Comparison of ENCODE assay signal across 20 cellular contexts in the genomic region with DNA sequence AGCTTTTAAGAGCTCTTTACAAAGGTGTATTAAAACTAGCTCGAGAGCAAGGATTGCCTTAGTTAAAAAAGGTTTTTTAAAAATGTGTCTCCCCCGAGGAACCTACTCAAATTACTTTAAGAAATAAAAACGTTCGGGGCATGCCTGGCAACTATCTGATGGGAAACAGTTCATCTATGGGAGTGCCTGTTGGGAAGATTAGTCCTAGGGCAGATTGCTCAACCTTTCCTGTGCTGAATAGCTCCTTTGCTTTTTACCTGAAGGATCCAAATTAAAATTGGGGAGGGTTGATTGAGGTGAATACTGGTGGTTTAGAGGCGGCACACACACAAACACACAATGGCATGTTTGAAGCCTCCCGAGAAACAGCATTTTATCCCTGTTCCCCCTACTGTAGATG.
A peak's percentile ranks its signal among the peaks of the same experiment; 100 is the strongest.
DNase-seq lines count a peak whose midpoint lies in the region; ATAC-seq, FAIRE-seq and TF ChIP-seq lines count a peak whose summit lies in the region.
"Had no signal": no experiment of that assay in that cellular context is flagged by ENCODE, and none has a peak within 500 bp of the region (broad histone marks: within the 10 kb centered on the region; RNA-seq: fewer than 3 reads in every experiment).

No MANE protein-coding gene starts in this region.

- no peak overlapping the region for H4K5ac ChIP-seq in H1 (ENCODE audit: insufficient read length, low read depth, low read length)

- H3F3A ChIP-seq in PC-3 (ENCODE audit: low read length, unreplicated experiment): no peaks in the 10 kb centered on the region

- no peaks in the 10 kb centered on the region for H3K36me3 ChIP-seq in PC-3 (ENCODE audit: low read depth, low read length)
- H3K36me3 ChIP-seq in H1 (ENCODE audit: control insufficient read depth in 2 of 4, insufficient read depth in 4 of 4, low read length in 3 of 4): no peaks in the 10 kb centered on the region
- H3K36me3 ChIP-seq in suprapubic skin: no peaks in the 10 kb centered on the region
- no peaks in the 10 kb centered on the region for H3K36me3 ChIP-seq in A673 (ENCODE audit: insufficient read depth, low read length, poor library complexity, severe bottlenecking)
- H3K36me3 ChIP-seq in brain microvascular endothelial cell (replicated peaks): no peaks in the 10 kb centered on the region

- H2BK5ac ChIP-seq in H1 (ENCODE audit: low read depth, low read length): no peak overlapping the region

- H2BK12ac ChIP-seq in H1 (ENCODE audit: low read depth, low read length): no peak overlapping the region

- no peaks in the 10 kb centered on the region for H3K9me2 ChIP-seq in PC-3 (replicated peaks; ENCODE audit: low read length)
- H3K9me2 ChIP-seq: SK-N-SH had no signal

- H2BK120ac ChIP-seq in H1 (replicated peaks; ENCODE audit: low read depth, low read length): no peak overlapping the region

- H4K20me1 ChIP-seq in PC-3 (ENCODE audit: low read length): no peaks in the 10 kb centered on the region
- no peaks in the 10 kb centered on the region for H4K20me1 ChIP-seq in H1 (replicated peaks in 1 of 2; ENCODE audit: control insufficient read depth in 1 of 2, insufficient read depth in 2 of 2, low read length in 2 of 2)

- intact Hi-C loops in PC-3 (cut with micrococcal nuclease) (loop anchor here (5.0 kb wide), 3 partner anchors 158 to 708 kb away; no protein-coding TSS in a partner anchor), A673 (cut with micrococcal nuclease; ENCODE audit: unreplicated experiment) (loop anchor here (10.0 kb wide), 1 partner anchor 705 kb away; no protein-coding TSS in a partner anchor), head of caudate nucleus (cut with DNase I) (no loop called here)

- H3K9me3 ChIP-seq in PC-3 (ENCODE audit: low read length) (no peaks in the 10 kb centered on the region), H1 (ENCODE audit: insufficient read depth in 2 of 2, low read depth in 1 of 2, low read length in 1 of 2) (no peaks in the 10 kb centered on the region), suprapubic skin (no peaks in the 10 kb centered on the region), A673 (ENCODE audit: low read depth, low read length, poor library complexity, severe bottlenecking) (no peaks in the 10 kb centered on the region)
- H3K9me3 ChIP-seq: SK-N-SH had no signal

- TF ChIP-seq POLR2A in H1 (IDR thresholded peaks at IDR 0.05; ENCODE audit: control extremely low read depth in 1 of 2, low read depth in 2 of 2, low read length in 2 of 2) (no peak), suprapubic skin (IDR thresholded peaks at IDR 0.05) (no peak)

- H2AFZ ChIP-seq in PC-3 (ENCODE audit: low read length) (0 out of 2 replicates have a peak overlapping the region, but pooled peaks have one; percentile 7), H1 (ENCODE audit: low read length) (peak overlapping the region; percentile 9; the same call in 1 of the 2 replicates)
- H2AFZ ChIP-seq: GM23248 had no signal

- no peak overlapping the region for H3K56ac ChIP-seq in H1 (replicated peaks; ENCODE audit: insufficient read length, low read depth, low read length)

- no peak overlapping the region for H4K91ac ChIP-seq in H1 (replicated peaks; ENCODE audit: insufficient read length, low read length)

- no peak overlapping the region for H3K14ac ChIP-seq in H1 (ENCODE audit: insufficient read length)

- TF ChIP-seq RAD21 in H1 (IDR thresholded peaks at IDR 0.05 in 1 of 2, conservative IDR thresholded peaks at IDR 0.05 in 1 of 2; ENCODE audit: low read depth in 2 of 2, low read length in 2 of 2): no peak

- TF ChIP-seq EP300 in H1 (IDR thresholded peaks at IDR 0.05; ENCODE audit: borderline replicate concordance in 1 of 2, low read depth in 2 of 2, low read length in 2 of 2): no peak
- TF ChIP-seq EP300 in suprapubic skin (IDR thresholded peaks at IDR 0.05): no peak

- no peak overlapping the region for H2BK20ac ChIP-seq in H1 (ENCODE audit: low read length)

- no TSS peak for BruUV-seq in PC-3 (replicated peaks; lab: Mats Ljungman, UMichigan)
- BruUV-seq in A673 (replicated peaks; lab: Mats Ljungman, UMichigan): no TSS peak

- in situ Hi-C loops in brain microvascular endothelial cell (cut with HindIII; ENCODE audit: low pct_ligation_motif_present, low sequenced_read_pairs): no loop called here

- no peak for FAIRE-seq in H1 (lab: Jason Lieb, UNC)
- FAIRE-seq: G401.6, RCC 7860 had no signal

- TF ChIP-seq CTCF in PC-3 (conservative IDR thresholded peaks at IDR 0.05; ENCODE audit: low read depth, low read length): no peak
- TF ChIP-seq CTCF in H1 (IDR thresholded peaks at IDR 0.05; ENCODE audit: control extremely low read depth in 1 of 3, insufficient read depth in 1 of 3, low read depth in 1 of 3, low read length in 3 of 3): no peak
- no peak for TF ChIP-seq CTCF in omental fat pad (IDR thresholded peaks at IDR 0.05)
- TF ChIP-seq CTCF in suprapubic skin (IDR thresholded peaks at IDR 0.05): no peak
- TF ChIP-seq CTCF in A673 (conservative IDR thresholded peaks at IDR 0.05; ENCODE audit: low read depth, low read length): no peak
- no peak for TF ChIP-seq CTCF in brain microvascular endothelial cell (IDR thresholded peaks at IDR 0.05; ENCODE audit: low read depth, low read length, missing control alignments)

- H3K79me2 ChIP-seq in PC-3 (ENCODE audit: low read length): no peaks in the 10 kb centered on the region
- H3K79me2 ChIP-seq in H1 (ENCODE audit: control insufficient read depth in 1 of 2, insufficient read depth in 2 of 2, low read length in 2 of 2): no peaks in the 10 kb centered on the region

- H3K23ac ChIP-seq in H1 (ENCODE audit: insufficient read length): no peak overlapping the region

- H3K18ac ChIP-seq in H1 (ENCODE audit: extremely low read depth, low read length): no peak overlapping the region

- H2AK5ac ChIP-seq in H1 (ENCODE audit: low read depth, low read length): no peak overlapping the region

- 80% methylated on average over 6 of the region's 6 CpGs; no CpG with 5 or more reads in 1 of the 2 experiments for WGBS in H1 (ENCODE audit: extremely low coverage in 1 of 2, insufficient coverage in 1 of 2, insufficient read length in 1 of 2, insufficient replicate concordance in 2 of 2, low coverage in 1 of 2, low lambda C conversion rate in 2 of 2, missing lambda C conversion rate in 1 of 2), 2 experiments
- 37% methylated on average over 6 of the region's 6 CpGs for WGBS in suprapubic skin

- no peak overlapping the region for H4K8ac ChIP-seq in H1 (ENCODE audit: extremely low read depth, insufficient read depth, low read length)

- ATAC-seq in PC-3 (no peak), omental fat pad (ENCODE audit: low FRiP score) (peak; percentile 42)

- POLR2A ChIA-PET in PC-3 (lab: Charles Lee; ENCODE audit: unreplicated experiment): no interaction called here
- POLR2A ChIA-PET in H1 (lab: Charles Lee; ENCODE audit: partially characterized antibody): no interaction called here
- POLR2A ChIA-PET in A673 (lab: Charles Lee; ENCODE audit: low non-redundant PET): no interaction called here

- H3K27ac ChIP-seq in PC-3 (ENCODE audit: low read length) (no peak overlapping the region), H1 (ENCODE audit: low read depth, low read length) (no peak overlapping the region), suprapubic skin (peak overlapping the region; percentile 60), A673 (ENCODE audit: low read depth, low read length, poor library complexity, severe bottlenecking) (no peak overlapping the region), brain microvascular endothelial cell (no peak overlapping the region)
- H3K27ac ChIP-seq: GM23248 had no signal

- H3K4me1 ChIP-seq in PC-3 (ENCODE audit: insufficient read depth, low read length) (peaks cover 26% of the 10 kb centered on the region), H1 (replicated peaks in 1 of 4; ENCODE audit: control insufficient read depth in 3 of 4, insufficient read depth in 4 of 4, low read length in 3 of 4) (peaks cover 0 to 3% (median 0%) of the 10 kb centered on the region in 4 experiments; a peak in 1 of 7 replicates), suprapubic skin (peaks cover 70% of the 10 kb centered on the region), A673 (ENCODE audit: insufficient read depth, low read length, poor library complexity, severe bottlenecking) (peaks cover 9% of the 10 kb centered on the region)

- H3K4ac ChIP-seq in H1 (replicated peaks; ENCODE audit: insufficient read length, low read depth, low read length): no peak overlapping the region

- no peak overlapping the region for H2BK15ac ChIP-seq in H1 (ENCODE audit: low read length)

- no peaks in the 10 kb centered on the region for H3K79me1 ChIP-seq in H1 (ENCODE audit: low read depth, low read length)

- no peak overlapping the region for H3K4me2 ChIP-seq in PC-3 (ENCODE audit: low read length)
- H3K4me2 ChIP-seq in H1 (ENCODE audit: insufficient read depth in 1 of 2, low read depth in 2 of 2, low read length in 2 of 2): no peak overlapping the region
- H3K4me2 ChIP-seq: SK-N-SH had no signal

- no peaks in the 10 kb centered on the region for H3K23me2 ChIP-seq in H1 (ENCODE audit: low read depth, low read length)

- DNase-seq in PC-3 (peak; percentile 12), H1 (ENCODE audit: low read depth in 1 of 2, low spot score in 2 of 2) (no peak), omental fat pad (ENCODE audit: low spot score) (no peak), suprapubic skin (ENCODE audit: low spot score in 2 of 2) (no peak), A673 (ENCODE audit: low spot score) (no peak), NCI-H526 treated with DMSO at 0.1 percent for 48 hours (lab: John Stamatoyannopoulos, UW) (no peak), brain microvascular endothelial cell (no peak), head of caudate nucleus (no peak)
- DNase-seq: Calu3; CD4-positive, alpha-beta T cell; DMS79 treated with DMSO at 0.1 percent for 48 hours; NCI-H1417; NCI-H187 treated with DMSO at 0.1 percent for 48 hours; NCI-H2171 treated with DMSO at 0.1 percent for 48 hours; NCI-H82; Right ventricle myocardium superior; SK-N-SH had no signal

- H3K27me3 ChIP-seq in PC-3 (ENCODE audit: low read length) (no peaks in the 10 kb centered on the region), H1 (replicated peaks in 1 of 4; ENCODE audit: control insufficient read depth in 3 of 4, extremely low read depth in 1 of 4, insufficient read depth in 3 of 4, low read length in 3 of 4) (no peaks in the 10 kb centered on the region), suprapubic skin (no peaks in the 10 kb centered on the region), A673 (replicated peaks; ENCODE audit: insufficient read depth, low read depth, low read length, poor library complexity) (no peaks in the 10 kb centered on the region), brain microvascular endothelial cell (replicated peaks) (no peaks in the 10 kb centered on the region)

- no peak overlapping the region for H3K4me3 ChIP-seq in PC-3 (ENCODE audit: low read length)
- H3K4me3 ChIP-seq in H1 (ENCODE audit: extremely low read depth in 1 of 4, insufficient read depth in 2 of 4, low read depth in 3 of 4, low read length in 4 of 4): no peak overlapping the region
- H3K4me3 ChIP-seq in suprapubic skin: no peak overlapping the region
- no peak overlapping the region for H3K4me3 ChIP-seq in A673 (ENCODE audit: low read depth, low read length, poor library complexity, severe bottlenecking)
- no peak overlapping the region for H3K4me3 ChIP-seq in brain microvascular endothelial cell (ENCODE audit: low read depth, low read length)
- H3K4me3 ChIP-seq: GM23248 had no signal

- H3K9ac ChIP-seq in PC-3 (ENCODE audit: low read length): no peak overlapping the region
- H3K9ac ChIP-seq in H1 (replicated peaks in 1 of 4; ENCODE audit: extremely low read depth in 1 of 4, low read depth in 3 of 4, low read length in 3 of 4): no peak overlapping the region
- H3K9ac ChIP-seq: GM23248, SK-N-SH had no signal

- CTCF ChIA-PET in PC-3 (lab: Charles Lee): no interaction called here
- CTCF ChIA-PET in H1 (lab: Charles Lee; ENCODE audit: partially characterized antibody): interaction anchor here (0.6 kb wide), 2 partner anchors 60 to 424 kb away, joined by 3 to 5 read pairs; no protein-coding TSS in a partner anchor
- CTCF ChIA-PET in A673 (lab: Charles Lee): no interaction called here
